In the genomic region with DNA sequence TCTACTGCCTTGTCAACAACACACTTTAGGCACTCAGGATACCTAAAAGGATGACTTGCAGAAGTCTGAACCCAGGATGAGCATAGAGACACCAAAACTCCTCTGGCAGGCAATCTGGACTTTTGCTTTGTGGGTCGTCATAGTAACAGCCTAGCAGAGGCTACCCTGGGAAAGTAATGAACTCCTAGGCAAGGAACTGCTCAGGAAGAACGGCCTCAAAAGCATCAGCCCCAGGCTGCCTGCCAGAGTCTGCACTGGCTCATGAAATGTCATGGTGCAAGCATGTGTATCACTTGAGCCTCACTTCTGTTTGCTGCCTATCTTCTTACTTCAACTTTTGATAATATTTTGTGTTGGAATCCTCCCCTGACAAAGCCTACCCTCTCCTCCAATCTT, we compare ENCODE assay signal across 2 cellular contexts.
TF ChIP-seq lines count a peak whose summit lies in the region.

No MANE protein-coding gene starts in this region.

TF ChIP-seq in SK-N-SH, 30 proteins besides CTCF, POLR2A, EP300 and RAD21 (continued from another document):
- TF ChIP-seq, protein P1, sequence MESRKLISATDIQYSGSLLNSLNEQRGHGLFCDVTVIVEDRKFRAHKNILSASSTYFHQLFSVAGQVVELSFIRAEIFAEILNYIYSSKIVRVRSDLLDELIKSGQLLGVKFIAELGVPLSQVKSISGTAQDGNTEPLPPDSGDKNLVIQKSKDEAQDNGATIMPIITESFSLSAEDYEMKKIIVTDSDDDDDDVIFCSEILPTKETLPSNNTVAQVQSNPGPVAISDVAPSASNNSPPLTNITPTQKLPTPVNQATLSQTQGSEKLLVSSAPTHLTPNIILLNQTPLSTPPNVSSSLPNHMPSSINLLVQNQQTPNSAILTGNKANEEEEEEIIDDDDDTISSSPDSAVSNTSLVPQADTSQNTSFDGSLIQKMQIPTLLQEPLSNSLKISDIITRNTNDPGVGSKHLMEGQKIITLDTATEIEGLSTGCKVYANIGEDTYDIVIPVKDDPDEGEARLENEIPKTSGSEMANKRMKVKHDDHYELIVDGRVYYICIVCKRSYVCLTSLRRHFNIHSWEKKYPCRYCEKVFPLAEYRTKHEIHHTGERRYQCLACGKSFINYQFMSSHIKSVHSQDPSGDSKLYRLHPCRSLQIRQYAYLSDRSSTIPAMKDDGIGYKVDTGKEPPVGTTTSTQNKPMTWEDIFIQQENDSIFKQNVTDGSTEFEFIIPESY (IDR thresholded peaks at IDR 0.05; ENCODE audit: borderline replicate concordance, low read depth), result no peak
- TF ChIP-seq RXRA (IDR thresholded peaks at IDR 0.05; ENCODE audit: borderline replicate concordance, low read depth) (no peak), SMC3 (IDR thresholded peaks at IDR 0.05; ENCODE audit: low read depth, low read length) (no peak), MEF2A (IDR thresholded peaks at IDR 0.05; ENCODE audit: borderline replicate concordance, low read depth) (no peak), JUND (IDR thresholded peaks at IDR 0.05) (no peak), MXI1 (IDR thresholded peaks at IDR 0.05; ENCODE audit: low read depth, low read length) (no peak), RCOR1 (IDR thresholded peaks at IDR 0.05; ENCODE audit: low read length) (no peak)
- TF ChIP-seq, protein P2, sequence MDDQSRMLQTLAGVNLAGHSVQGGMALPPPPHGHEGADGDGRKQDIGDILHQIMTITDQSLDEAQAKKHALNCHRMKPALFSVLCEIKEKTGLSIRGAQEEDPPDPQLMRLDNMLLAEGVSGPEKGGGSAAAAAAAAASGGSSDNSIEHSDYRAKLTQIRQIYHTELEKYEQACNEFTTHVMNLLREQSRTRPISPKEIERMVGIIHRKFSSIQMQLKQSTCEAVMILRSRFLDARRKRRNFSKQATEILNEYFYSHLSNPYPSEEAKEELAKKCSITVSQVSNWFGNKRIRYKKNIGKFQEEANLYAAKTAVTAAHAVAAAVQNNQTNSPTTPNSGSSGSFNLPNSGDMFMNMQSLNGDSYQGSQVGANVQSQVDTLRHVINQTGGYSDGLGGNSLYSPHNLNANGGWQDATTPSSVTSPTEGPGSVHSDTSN (IDR thresholded peaks at IDR 0.05), result no peak
- TF ChIP-seq, protein P3, sequence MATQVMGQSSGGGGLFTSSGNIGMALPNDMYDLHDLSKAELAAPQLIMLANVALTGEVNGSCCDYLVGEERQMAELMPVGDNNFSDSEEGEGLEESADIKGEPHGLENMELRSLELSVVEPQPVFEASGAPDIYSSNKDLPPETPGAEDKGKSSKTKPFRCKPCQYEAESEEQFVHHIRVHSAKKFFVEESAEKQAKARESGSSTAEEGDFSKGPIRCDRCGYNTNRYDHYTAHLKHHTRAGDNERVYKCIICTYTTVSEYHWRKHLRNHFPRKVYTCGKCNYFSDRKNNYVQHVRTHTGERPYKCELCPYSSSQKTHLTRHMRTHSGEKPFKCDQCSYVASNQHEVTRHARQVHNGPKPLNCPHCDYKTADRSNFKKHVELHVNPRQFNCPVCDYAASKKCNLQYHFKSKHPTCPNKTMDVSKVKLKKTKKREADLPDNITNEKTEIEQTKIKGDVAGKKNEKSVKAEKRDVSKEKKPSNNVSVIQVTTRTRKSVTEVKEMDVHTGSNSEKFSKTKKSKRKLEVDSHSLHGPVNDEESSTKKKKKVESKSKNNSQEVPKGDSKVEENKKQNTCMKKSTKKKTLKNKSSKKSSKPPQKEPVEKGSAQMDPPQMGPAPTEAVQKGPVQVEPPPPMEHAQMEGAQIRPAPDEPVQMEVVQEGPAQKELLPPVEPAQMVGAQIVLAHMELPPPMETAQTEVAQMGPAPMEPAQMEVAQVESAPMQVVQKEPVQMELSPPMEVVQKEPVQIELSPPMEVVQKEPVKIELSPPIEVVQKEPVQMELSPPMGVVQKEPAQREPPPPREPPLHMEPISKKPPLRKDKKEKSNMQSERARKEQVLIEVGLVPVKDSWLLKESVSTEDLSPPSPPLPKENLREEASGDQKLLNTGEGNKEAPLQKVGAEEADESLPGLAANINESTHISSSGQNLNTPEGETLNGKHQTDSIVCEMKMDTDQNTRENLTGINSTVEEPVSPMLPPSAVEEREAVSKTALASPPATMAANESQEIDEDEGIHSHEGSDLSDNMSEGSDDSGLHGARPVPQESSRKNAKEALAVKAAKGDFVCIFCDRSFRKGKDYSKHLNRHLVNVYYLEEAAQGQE (IDR thresholded peaks at IDR 0.05; ENCODE audit: low read depth, low read length), result no peak

TF ChIP-seq in SK-N-SH treated with all-trans-retinoic acid at 6 μM for 48 hours, 23 proteins besides CTCF, POLR2A, EP300 and RAD21 (continued from another document):
- TF ChIP-seq, protein P4, sequence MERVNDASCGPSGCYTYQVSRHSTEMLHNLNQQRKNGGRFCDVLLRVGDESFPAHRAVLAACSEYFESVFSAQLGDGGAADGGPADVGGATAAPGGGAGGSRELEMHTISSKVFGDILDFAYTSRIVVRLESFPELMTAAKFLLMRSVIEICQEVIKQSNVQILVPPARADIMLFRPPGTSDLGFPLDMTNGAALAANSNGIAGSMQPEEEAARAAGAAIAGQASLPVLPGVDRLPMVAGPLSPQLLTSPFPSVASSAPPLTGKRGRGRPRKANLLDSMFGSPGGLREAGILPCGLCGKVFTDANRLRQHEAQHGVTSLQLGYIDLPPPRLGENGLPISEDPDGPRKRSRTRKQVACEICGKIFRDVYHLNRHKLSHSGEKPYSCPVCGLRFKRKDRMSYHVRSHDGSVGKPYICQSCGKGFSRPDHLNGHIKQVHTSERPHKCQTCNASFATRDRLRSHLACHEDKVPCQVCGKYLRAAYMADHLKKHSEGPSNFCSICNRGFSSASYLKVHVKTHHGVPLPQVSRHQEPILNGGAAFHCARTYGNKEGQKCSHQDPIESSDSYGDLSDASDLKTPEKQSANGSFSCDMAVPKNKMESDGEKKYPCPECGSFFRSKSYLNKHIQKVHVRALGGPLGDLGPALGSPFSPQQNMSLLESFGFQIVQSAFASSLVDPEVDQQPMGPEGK (CRISPR knock-in tag; IDR thresholded peaks at IDR 0.05; ENCODE audit: borderline replicate concordance), result no peak
- TF ChIP-seq CSDC2 (CRISPR knock-in tag; IDR thresholded peaks at IDR 0.05), result no peak
- TF ChIP-seq ARNTL (CRISPR knock-in tag; IDR thresholded peaks at IDR 0.05; ENCODE audit: borderline replicate concordance, low read depth), result no peak
TF ChIP-seq in SK-N-SH treated with all-trans-retinoic acid at 6 μM for 48 hours: peak in this region for 0.
